8 cellular contexts compared by ENCODE assay signal in genomic region chr18:26621161-26622026, GRCh38.
A peak's percentile ranks its signal among the peaks of the same experiment; 100 is the strongest.
DNase-seq lines count a peak whose midpoint lies in the region; ATAC-seq, FAIRE-seq and TF ChIP-seq lines count a peak whose summit lies in the region.

No MANE protein-coding gene starts in this region.

- H3K4me1 Mint-ChIP-seq in astrocyte (ENCODE audit: low read depth, unreplicated experiment): peaks cover 17% of the 10 kb centered on the region

- H3K27ac Mint-ChIP-seq in astrocyte (ENCODE audit: unreplicated experiment): no peak overlapping the region

- no peaks in the 10 kb centered on the region for H3K27me3 Mint-ChIP-seq in astrocyte (ENCODE audit: low read depth, unreplicated experiment)

- H3K36me3 Mint-ChIP-seq in astrocyte (ENCODE audit: low read depth, unreplicated experiment): peaks cover 6% of the 10 kb centered on the region

- peaks cover 4% of the 10 kb centered on the region for H3K9me3 ChIP-seq in astrocyte (ENCODE audit: insufficient read depth, low read depth, low read length)
- peaks cover 0 to 12% (median 0%) of the 10 kb centered on the region in 5 donors for H3K9me3 ChIP-seq in subcutaneous abdominal adipose tissue (ENCODE audit: control insufficient read depth in 5 of 5, low read length in 5 of 5)

- no peak for FAIRE-seq in astrocyte (lab: Jason Lieb, UNC)

- H3K9ac ChIP-seq in astrocyte (ENCODE audit: low read length) (no peak overlapping the region), subcutaneous abdominal adipose tissue (ENCODE audit: low read length in 5 of 5) (no peak overlapping the region)

- no peak overlapping the region for H3K27ac ChIP-seq in astrocyte (ENCODE audit: low read depth, low read length)
- no peak overlapping the region for H3K27ac ChIP-seq in subcutaneous abdominal adipose tissue (ENCODE audit: low read depth, low read length)

- H3K9me3 Mint-ChIP-seq in astrocyte (ENCODE audit: unreplicated experiment): peaks cover 23% of the 10 kb centered on the region

- DNase-seq in ELF-1 (ENCODE audit: low read depth, low spot score) (peak; percentile 73), Kasumi-1 (lab: John Stamatoyannopoulos, UW) (peak; percentile 72 to 81), astrocyte (ENCODE audit: low read depth) (no peak), islet precursor cell (peak; percentile 73), retina (no peak), NCI-H1105 treated with DMSO at 0.1 percent for 48 hours (lab: John Stamatoyannopoulos, UW) (no peak)

- H3K4me2 ChIP-seq in astrocyte (ENCODE audit: low read length): no peak overlapping the region

- no peaks in the 10 kb centered on the region for H3K27me3 ChIP-seq in astrocyte (ENCODE audit: insufficient read depth, low read length)
- no peaks in the 10 kb centered on the region for H3K27me3 ChIP-seq in subcutaneous abdominal adipose tissue (ENCODE audit: control insufficient read depth in 5 of 5, insufficient read depth in 4 of 5, low read length in 5 of 5)

- no peak overlapping the region for H2AFZ ChIP-seq in astrocyte (ENCODE audit: low read depth, low read length)

- H3K36me3 ChIP-seq in astrocyte (ENCODE audit: insufficient read depth, low read length) (no peaks in the 10 kb centered on the region), subcutaneous abdominal adipose tissue (ENCODE audit: control insufficient read depth in 5 of 5, insufficient read depth in 5 of 5, low read length in 5 of 5) (no peaks in the 10 kb centered on the region)

- no peaks in the 10 kb centered on the region for H3K79me2 ChIP-seq in astrocyte (ENCODE audit: insufficient read depth, low read length)

- H3K4me3 Mint-ChIP-seq in astrocyte (ENCODE audit: unreplicated experiment): no peak overlapping the region

- H3K4me1 ChIP-seq in astrocyte (ENCODE audit: insufficient read depth, low read length): peaks cover 5% of the 10 kb centered on the region
- peaks cover 0 to 5% (median 3%) of the 10 kb centered on the region in 5 donors for H3K4me1 ChIP-seq in subcutaneous abdominal adipose tissue (ENCODE audit: control insufficient read depth in 5 of 5, insufficient read depth in 5 of 5, low read length in 5 of 5)

- peak; percentile 87 for ATAC-seq in GM19467 (IDR thresholded peaks at IDR 0.05; ENCODE audit: unreplicated experiment)

- H3K4me3 ChIP-seq in astrocyte (ENCODE audit: insufficient read depth, low read depth, low read length) (no peak overlapping the region), subcutaneous abdominal adipose tissue (ENCODE audit: low read depth in 1 of 5, low read length in 5 of 5) (peak overlapping the region in 3 of 5 donors; percentile 38 to 48 (median 42))

- H4K20me1 ChIP-seq in astrocyte (ENCODE audit: insufficient read depth, low read length): no peaks in the 10 kb centered on the region

- TF ChIP-seq CTCF in astrocyte (IDR thresholded peaks at IDR 0.05; ENCODE audit: insufficient read depth, low read depth, low read length): peak; percentile 42

Comparison
In these comparisons a context has a peak if more than half of its experiments do, and no peak if none do; other contexts are left out.
1. DNase-seq: peak in ELF-1 (single experiment), Kasumi-1 (2 of 2) and islet precursor cell (single experiment); none in astrocyte (single experiment), retina (single experiment) and NCI-H1105 treated with DMSO at 0.1 percent for 48 hours (single experiment).